Comparison of ENCODE assay signal across 28 cellular contexts in the genomic region with DNA sequence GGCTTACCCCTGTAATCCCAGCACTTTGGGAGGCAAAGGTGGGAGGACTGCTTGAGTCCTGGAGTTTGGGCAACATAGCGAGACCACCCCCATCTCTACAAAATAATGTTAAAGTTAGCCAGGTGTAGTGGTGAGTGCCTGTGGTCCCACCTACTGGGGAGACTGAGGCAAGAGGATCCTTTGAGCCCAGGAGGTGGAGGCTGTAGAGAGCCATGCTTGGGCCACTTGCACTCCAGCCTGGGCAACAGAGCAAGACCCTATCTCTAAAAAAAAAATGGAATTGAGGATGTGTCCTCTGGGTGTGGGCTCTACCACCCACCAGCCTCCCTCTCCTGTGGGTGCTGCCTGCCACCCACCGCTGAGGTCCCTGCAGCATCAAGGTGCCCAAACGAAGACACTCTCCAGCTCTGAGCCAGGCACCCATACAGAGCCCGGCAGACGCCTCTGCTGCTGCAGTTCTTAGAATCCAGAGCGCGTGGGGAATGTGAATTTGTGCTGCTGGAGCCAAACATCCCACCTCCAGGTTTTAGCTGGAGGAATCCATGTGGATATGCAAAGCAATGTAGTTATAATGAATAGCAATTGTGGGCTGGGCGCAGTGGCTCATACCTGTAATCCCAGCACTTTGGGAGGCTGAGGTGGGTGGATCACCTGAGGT. TPM values are rescaled to one million over a fixed set of nuclear protein-coding genes. Genes with fewer than 3 reads are reported as not detected.
DNase-seq lines count a peak whose midpoint lies in the region; ATAC-seq, FAIRE-seq and TF ChIP-seq lines count a peak whose summit lies in the region.
"Had no signal": no experiment of that assay in that cellular context is flagged by ENCODE, and none has a peak within 500 bp of the region (broad histone marks: within the 10 kb centered on the region; RNA-seq: fewer than 3 reads in every experiment).

No MANE protein-coding gene starts in this region.

- no peaks in the 10 kb centered on the region for H3K9me3 ChIP-seq in HEK293 (ENCODE audit: control insufficient read depth, insufficient read depth, low read depth, low read length)
- H3K9me3 ChIP-seq in astrocyte (ENCODE audit: insufficient read depth, low read depth, low read length): no peaks in the 10 kb centered on the region
- peaks cover 4% of the 10 kb centered on the region for H3K9me3 ChIP-seq in trophoblast cell (ENCODE audit: insufficient read depth, low read depth, low read length)
- H3K9me3 ChIP-seq: gastroesophageal sphincter, MG63, transverse colon had no signal

- no peak overlapping the region for H2BK120ac ChIP-seq in trophoblast cell (ENCODE audit: insufficient read depth, low read length, poor library complexity)

- H3K79me2 ChIP-seq in astrocyte (ENCODE audit: insufficient read depth, low read length) (peaks cover 96% of the 10 kb centered on the region), trophoblast cell (ENCODE audit: control insufficient read depth, insufficient read depth, low read length, poor library complexity) (peaks cover 44% of the 10 kb centered on the region)

- H4K20me1 ChIP-seq in astrocyte (ENCODE audit: insufficient read depth, low read length): peaks cover 85% of the 10 kb centered on the region

- H4K91ac ChIP-seq in trophoblast cell (ENCODE audit: low read depth, low read length): no peak overlapping the region

- no peak overlapping the region for H2AK5ac ChIP-seq in trophoblast cell (ENCODE audit: low read length)

- H3K27me3 ChIP-seq in astrocyte (ENCODE audit: insufficient read depth, low read length) (no peaks in the 10 kb centered on the region), trophoblast cell (ENCODE audit: insufficient read depth, low read length) (no peaks in the 10 kb centered on the region)
- H3K27me3 ChIP-seq: MG63 had no signal

- H3K36me3 ChIP-seq in HEK293 (ENCODE audit: control insufficient read depth in 2 of 2, insufficient read depth in 1 of 2, low read length in 2 of 2) (peaks cover 4 to 30% of the 10 kb centered on the region in 2 experiments; a peak in 2 of 3 replicates), astrocyte (ENCODE audit: insufficient read depth, low read length) (peaks cover 11% of the 10 kb centered on the region), trophoblast cell (ENCODE audit: control insufficient read depth in 1 of 2, insufficient read depth in 2 of 2, low read length in 2 of 2) (peaks cover 71 to 74% of the 10 kb centered on the region in 2 experiments)
- H3K36me3 ChIP-seq: transverse colon had no signal

- no CpG with 5 or more reads among the region's 8 CpGs for WGBS in trophoblast cell (ENCODE audit: extremely low coverage, insufficient coverage, insufficient read length)

- FAIRE-seq in astrocyte (lab: Jason Lieb, UNC): no peak
- FAIRE-seq: HepG2 had no signal

- H3K14ac ChIP-seq in trophoblast cell (ENCODE audit: low read length): no peak overlapping the region

- ATAC-seq in HG02840 (IDR thresholded peaks at IDR 0.05; ENCODE audit: low FRiP score, unreplicated experiment): no peak
- ATAC-seq: activated CD8-positive, alpha-beta T cell treated with anti-CD3 and anti-CD28 coated beads, Interleukin-2, amount 10 ng/mL, durations not matched to agents 7 days and 5 days; activated T-cell treated with anti-CD3 and anti-CD28 coated beads, Interleukin-2, amount 50 U/mL, for 4 hours; gastroesophageal sphincter; HepG2; left cardiac atrium; natural killer cell treated with Interleukin-12 subunit alpha and Interleukin-12 subunit beta and Interleukin-15 and Interleukin-18, amount 100 ng/mL, for 72 hours; stimulated activated naive CD8-positive, alpha-beta T cell treated with anti-CD3 and anti-CD28 coated beads, Interleukin-15, Interleukin-2, amounts not matched to agents 100 U/mL and 50 U/mL, for 24 hours had no signal

- no peak overlapping the region for H3K18ac ChIP-seq in trophoblast cell (ENCODE audit: low read length)

- H3K4me2 ChIP-seq in astrocyte (ENCODE audit: low read length): peak overlapping the region; percentile 98
- H3K4me2 ChIP-seq in trophoblast cell (ENCODE audit: low read length): no peak overlapping the region
- H3K4me2 ChIP-seq: PC-9 had no signal

- DNase-seq in astrocyte (ENCODE audit: low read depth): no peak
- no peak for DNase-seq in glutamatergic neuron
- DNase-seq in trophoblast cell: peak; percentile 59 to 82
- DNase-seq in HuH-7.5 (ENCODE audit: low spot score): no peak
- DNase-seq in activated CD4-positive, CD25-positive, alpha-beta regulatory T cell treated with anti-CD3 and anti-CD28 coated beads, Interleukin-2, amount 50 U/mL, for 72 hours: no peak
- DNase-seq in NCI-H2227 treated with DMSO at 0.1 percent for 48 hours (lab: John Stamatoyannopoulos, UW): no peak
- DNase-seq: activated B cell treated with CpG ODN at 0.5 μM for 24 hours; activated CD8-positive, alpha-beta T cell treated with anti-CD3 and anti-CD28 coated beads, Interleukin-2, amount 10 ng/mL, durations not matched to agents 7 days and 5 days; activated naive CD4-positive, alpha-beta T cell treated with anti-CD3 and anti-CD28 coated beads for 36 hours; activated T-cell treated with anti-CD3 and anti-CD28 coated beads, Interleukin-2, amount 50 U/mL, for 4 hours; CD4-positive, CD25-positive, alpha-beta regulatory T cell; central memory CD4-positive, alpha-beta T cell; GDM1; HCEC 1CT; left cardiac atrium; MG63; NCI-H1417 treated with DMSO at 0.1 percent for 48 hours; NCI-H2171; stimulated activated CD4-positive, alpha-beta T cell treated with anti-CD3 and anti-CD28 coated beads, Interleukin-4, amount 100 ng/mL, for 1 hour; stimulated activated naive CD8-positive, alpha-beta T cell treated with anti-CD3 and anti-CD28 coated beads, Interleukin-15, Interleukin-2, amounts not matched to agents 100 U/mL and 50 U/mL, for 24 hours; T-helper 2 cell had no signal

- peaks cover 20% of the 10 kb centered on the region for H3K79me1 ChIP-seq in trophoblast cell (ENCODE audit: low read length)

- H3K9me3 Mint-ChIP-seq in astrocyte (ENCODE audit: unreplicated experiment): no peaks in the 10 kb centered on the region
- peaks cover 27% of the 10 kb centered on the region for H3K9me3 Mint-ChIP-seq in glutamatergic neuron (ENCODE audit: unreplicated experiment)
- H3K9me3 Mint-ChIP-seq: activated B cell treated with CpG ODN at 0.5 μM for 24 hours; activated naive CD4-positive, alpha-beta T cell treated with anti-CD3 and anti-CD28 coated beads for 36 hours; activated T-cell treated with anti-CD3 and anti-CD28 coated beads, Interleukin-2, amount 50 U/mL, for 4 hours; natural killer cell treated with Interleukin-12 subunit alpha and Interleukin-12 subunit beta and Interleukin-15 and Interleukin-18, amount 100 ng/mL, for 72 hours had no signal

- peaks cover 30% of the 10 kb centered on the region for H3K4me1 Mint-ChIP-seq in astrocyte (ENCODE audit: low read depth, unreplicated experiment)
- H3K4me1 Mint-ChIP-seq in glutamatergic neuron (ENCODE audit: low read depth, unreplicated experiment): peaks cover 21% of the 10 kb centered on the region

- no peaks in the 10 kb centered on the region for H3K27me3 Mint-ChIP-seq in astrocyte (ENCODE audit: low read depth, unreplicated experiment)
- H3K27me3 Mint-ChIP-seq in glutamatergic neuron (ENCODE audit: unreplicated experiment): peaks cover 23% of the 10 kb centered on the region

- H3K4me1 ChIP-seq in HEK293 (ENCODE audit: control insufficient read depth, insufficient read depth, low read length) (peaks cover 3% of the 10 kb centered on the region; the same call in 1 of the 2 replicates), astrocyte (ENCODE audit: insufficient read depth, low read length) (peaks cover 31% of the 10 kb centered on the region), trophoblast cell (ENCODE audit: control insufficient read depth in 1 of 2, insufficient read depth in 2 of 2, low read length in 2 of 2) (peaks cover 27 to 32% of the 10 kb centered on the region in 2 experiments)

- H3K9ac ChIP-seq in astrocyte (ENCODE audit: low read length) (no peak overlapping the region), trophoblast cell (ENCODE audit: low read length) (no peak overlapping the region)

- H3K4ac ChIP-seq in trophoblast cell (ENCODE audit: low read depth, low read length): peak overlapping the region; percentile 93

- H3K36me3 Mint-ChIP-seq in astrocyte (ENCODE audit: low read depth, unreplicated experiment) (peaks cover 27% of the 10 kb centered on the region), glutamatergic neuron (ENCODE audit: unreplicated experiment) (peaks cover 6% of the 10 kb centered on the region)
- H3K36me3 Mint-ChIP-seq: CD4-positive, CD25-positive, alpha-beta regulatory T cell; natural killer cell treated with Interleukin-12 subunit alpha and Interleukin-12 subunit beta and Interleukin-15 and Interleukin-18, amount 100 ng/mL, for 72 hours had no signal

- H3K27ac ChIP-seq in HEK293 (ENCODE audit: extremely low read depth, low read depth, low read length) (no peak overlapping the region), astrocyte (ENCODE audit: low read depth, low read length) (no peak overlapping the region), trophoblast cell (ENCODE audit: low read depth, low read length) (no peak overlapping the region)
- H3K27ac ChIP-seq: gastroesophageal sphincter, PC-9, transverse colon had no signal

- CTCF ChIA-PET in HEK293 (lab: Yijun Ruan, JAX): interaction anchor here (0.6 kb wide), 2 partner anchors 16 to 41 kb away, joined by 3 read pairs; no protein-coding TSS in a partner anchor

- H3K4me3 ChIP-seq in HEK293 (ENCODE audit: low read depth, low read length) (no peak overlapping the region), astrocyte (ENCODE audit: insufficient read depth, low read depth, low read length) (no peak overlapping the region), trophoblast cell (ENCODE audit: low read depth, low read length) (no peak overlapping the region)
- H3K4me3 ChIP-seq: gastroesophageal sphincter, MG63, PC-9, transverse colon had no signal

- H3K23ac ChIP-seq in trophoblast cell (ENCODE audit: low read length): no peak overlapping the region

- POLR2A ChIA-PET in HEK293 (lab: Yijun Ruan, JAX): no interaction called here

- no peak overlapping the region for H2BK5ac ChIP-seq in trophoblast cell (ENCODE audit: low read depth, low read length, poor library complexity)

- peak overlapping the region; percentile 62 for H3K27ac Mint-ChIP-seq in astrocyte (ENCODE audit: unreplicated experiment)
- H3K27ac Mint-ChIP-seq in glutamatergic neuron (ENCODE audit: unreplicated experiment): peak overlapping the region; percentile 48
- H3K27ac Mint-ChIP-seq: activated B cell treated with CpG ODN at 0.5 μM for 24 hours; activated CD8-positive, alpha-beta T cell treated with anti-CD3 and anti-CD28 coated beads, Interleukin-2, amount 10 ng/mL, durations not matched to agents 7 days and 5 days; activated naive CD4-positive, alpha-beta T cell treated with anti-CD3 and anti-CD28 coated beads for 36 hours; CD4-positive, CD25-positive, alpha-beta regulatory T cell; natural killer cell treated with Interleukin-12 subunit alpha and Interleukin-12 subunit beta and Interleukin-15 and Interleukin-18, amount 100 ng/mL, for 72 hours had no signal

- no peak for TF ChIP-seq CTCF in HEK293 (tag by site-specific recombination; IDR thresholded peaks at IDR 0.05)
- no peak for TF ChIP-seq CTCF in astrocyte (IDR thresholded peaks at IDR 0.05; ENCODE audit: insufficient read depth, low read depth, low read length)
- no peak for TF ChIP-seq CTCF in glutamatergic neuron (IDR thresholded peaks at IDR 0.05; ENCODE audit: partially characterized antibody, unreplicated experiment)

- no peak overlapping the region for H4K8ac ChIP-seq in trophoblast cell (ENCODE audit: low read depth, low read length)

- no peak overlapping the region for H4K12ac ChIP-seq in trophoblast cell (ENCODE audit: low read depth, low read length)

- peak overlapping the region; percentile 27 for H3K4me3 Mint-ChIP-seq in astrocyte (ENCODE audit: unreplicated experiment)
- H3K4me3 Mint-ChIP-seq in glutamatergic neuron (ENCODE audit: unreplicated experiment): peak overlapping the region; percentile 64
- H3K4me3 Mint-ChIP-seq: activated B cell treated with CpG ODN at 0.5 μM for 24 hours; activated CD8-positive, alpha-beta T cell treated with anti-CD3 and anti-CD28 coated beads, Interleukin-2, amount 10 ng/mL, durations not matched to agents 7 days and 5 days; activated naive CD4-positive, alpha-beta T cell treated with anti-CD3 and anti-CD28 coated beads for 36 hours; activated T-cell treated with anti-CD3 and anti-CD28 coated beads, Interleukin-2, amount 50 U/mL, for 4 hours; CD4-positive, CD25-positive, alpha-beta regulatory T cell; natural killer cell treated with Interleukin-12 subunit alpha and Interleukin-12 subunit beta and Interleukin-15 and Interleukin-18, amount 100 ng/mL, for 72 hours had no signal

- H2AFZ ChIP-seq in astrocyte (ENCODE audit: low read depth, low read length) (no peak overlapping the region), trophoblast cell (ENCODE audit: insufficient read depth, low read length, poor library complexity) (no peak overlapping the region)
- H2AFZ ChIP-seq: PC-9 had no signal

- no peak overlapping the region for H2BK12ac ChIP-seq in trophoblast cell (ENCODE audit: low read length)

RNA-seq across cellular contexts. Expression of gene FSCN1, which starts 7.1 kb away (rescaled TPM):
- total RNA-seq in astrocyte (629 and 685 TPM in 2 replicates), glutamatergic neuron (ENCODE audit: unreplicated experiment) (749 TPM)
- 507 and 526 TPM in 2 replicates for polyA plus RNA-seq in trophoblast cell (2013)

Comparison
In these comparisons a context has a peak if more than half of its experiments do, and no peak if none do; other contexts are left out.
1. DNase-seq: peak in trophoblast cell (2 of 2); none in astrocyte (single experiment), glutamatergic neuron (single experiment), HuH-7.5 (single experiment), activated CD4-positive, CD25-positive, alpha-beta regulatory T cell treated with anti-CD3 and anti-CD28 coated beads, Interleukin-2, amount 50 U/mL, for 72 hours (single experiment) and NCI-H2227 treated with DMSO at 0.1 percent for 48 hours (single experiment).